In the genomic region with DNA sequence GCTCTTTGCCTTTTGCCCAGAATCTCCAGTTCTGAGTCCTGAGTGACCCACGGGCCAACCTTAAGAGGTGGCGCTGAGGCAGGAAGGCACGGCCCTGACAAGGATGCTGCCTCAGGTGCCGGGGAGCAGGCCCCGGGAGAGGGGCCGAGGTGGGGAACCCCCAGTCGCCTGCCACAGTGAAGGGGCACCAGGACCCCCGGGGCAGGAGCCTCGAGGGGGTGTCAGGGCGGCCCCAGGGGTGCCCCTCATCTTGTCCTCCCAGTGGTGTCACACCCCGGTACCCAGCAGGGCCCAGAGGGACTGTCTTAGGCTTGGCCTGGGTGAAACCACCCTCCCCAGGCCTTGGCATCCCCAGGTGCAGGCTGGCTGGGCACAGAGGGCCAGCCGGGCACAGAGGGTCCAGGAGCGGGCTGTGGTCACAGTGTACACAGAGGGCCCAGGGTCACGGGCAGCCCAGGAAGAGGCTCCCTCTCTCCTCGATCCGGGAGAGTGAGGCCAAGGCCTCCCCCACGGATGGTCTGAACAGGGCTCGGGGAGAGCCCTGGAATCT, we compare ENCODE assay signal across 1 cellular context.
TF ChIP-seq lines count a peak whose summit lies in the region.

No MANE protein-coding gene starts in this region.

TF ChIP-seq in WTC11, 78 proteins besides CTCF, POLR2A, EP300 and RAD21:
- TF ChIP-seq JAZF1 (CRISPR knock-in tag; IDR thresholded peaks at IDR 0.05) = no peak
- TF ChIP-seq NFATC4 (CRISPR knock-in tag; IDR thresholded peaks at IDR 0.05) = no peak
- TF ChIP-seq, protein P1, sequence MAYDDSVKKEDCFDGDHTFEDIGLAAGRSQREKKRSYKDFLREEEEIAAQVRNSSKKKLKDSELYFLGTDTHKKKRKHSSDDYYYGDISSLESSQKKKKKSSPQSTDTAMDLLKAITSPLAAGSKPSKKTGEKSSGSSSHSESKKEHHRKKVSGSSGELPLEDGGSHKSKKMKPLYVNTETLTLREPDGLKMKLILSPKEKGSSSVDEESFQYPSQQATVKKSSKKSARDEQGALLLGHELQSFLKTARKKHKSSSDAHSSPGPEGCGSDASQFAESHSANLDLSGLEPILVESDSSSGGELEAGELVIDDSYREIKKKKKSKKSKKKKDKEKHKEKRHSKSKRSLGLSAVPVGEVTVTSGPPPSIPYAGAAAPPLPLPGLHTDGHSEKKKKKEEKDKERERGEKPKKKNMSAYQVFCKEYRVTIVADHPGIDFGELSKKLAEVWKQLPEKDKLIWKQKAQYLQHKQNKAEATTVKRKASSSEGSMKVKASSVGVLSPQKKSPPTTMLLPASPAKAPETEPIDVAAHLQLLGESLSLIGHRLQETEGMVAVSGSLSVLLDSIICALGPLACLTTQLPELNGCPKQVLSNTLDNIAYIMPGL (CRISPR knock-in tag; IDR thresholded peaks at IDR 0.05) = no peak
- no peak for TF ChIP-seq JUN (CRISPR knock-in tag; IDR thresholded peaks at IDR 0.05)
- no peak for TF ChIP-seq FOXP4 (CRISPR knock-in tag; IDR thresholded peaks at IDR 0.05)
- no peak for TF ChIP-seq IRF1 (CRISPR knock-in tag; IDR thresholded peaks at IDR 0.05)
- TF ChIP-seq, protein P2, sequence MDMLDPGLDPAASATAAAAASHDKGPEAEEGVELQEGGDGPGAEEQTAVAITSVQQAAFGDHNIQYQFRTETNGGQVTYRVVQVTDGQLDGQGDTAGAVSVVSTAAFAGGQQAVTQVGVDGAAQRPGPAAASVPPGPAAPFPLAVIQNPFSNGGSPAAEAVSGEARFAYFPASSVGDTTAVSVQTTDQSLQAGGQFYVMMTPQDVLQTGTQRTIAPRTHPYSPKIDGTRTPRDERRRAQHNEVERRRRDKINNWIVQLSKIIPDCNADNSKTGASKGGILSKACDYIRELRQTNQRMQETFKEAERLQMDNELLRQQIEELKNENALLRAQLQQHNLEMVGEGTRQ (CRISPR knock-in tag; IDR thresholded peaks at IDR 0.05) = no peak
- no peak for TF ChIP-seq E2F4 (CRISPR knock-in tag; IDR thresholded peaks at IDR 0.05; ENCODE audit: borderline replicate concordance, low read depth)
- TF ChIP-seq, protein P3, sequence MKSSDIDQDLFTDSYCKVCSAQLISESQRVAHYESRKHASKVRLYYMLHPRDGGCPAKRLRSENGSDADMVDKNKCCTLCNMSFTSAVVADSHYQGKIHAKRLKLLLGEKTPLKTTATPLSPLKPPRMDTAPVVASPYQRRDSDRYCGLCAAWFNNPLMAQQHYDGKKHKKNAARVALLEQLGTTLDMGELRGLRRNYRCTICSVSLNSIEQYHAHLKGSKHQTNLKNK (CRISPR knock-in tag; IDR thresholded peaks at IDR 0.05) = no peak
- TF ChIP-seq RORB (CRISPR knock-in tag; IDR thresholded peaks at IDR 0.05) = no peak
- no peak for TF ChIP-seq HMGA2 (CRISPR knock-in tag; IDR thresholded peaks at IDR 0.05)
- no peak for TF ChIP-seq CREM (CRISPR knock-in tag; IDR thresholded peaks at IDR 0.05)
- no peak for TF ChIP-seq STAT6 (CRISPR knock-in tag; conservative IDR thresholded peaks at IDR 0.05; ENCODE audit: low read depth)
- no peak for TF ChIP-seq TCF7 (CRISPR knock-in tag; IDR thresholded peaks at IDR 0.05; ENCODE audit: low read depth)
- no peak for TF ChIP-seq ZBTB21 (CRISPR knock-in tag; IDR thresholded peaks at IDR 0.05; ENCODE audit: borderline replicate concordance)
- TF ChIP-seq ELF4 (CRISPR knock-in tag; IDR thresholded peaks at IDR 0.05; ENCODE audit: low read depth) = no peak
- TF ChIP-seq ZNF512 (CRISPR knock-in tag; IDR thresholded peaks at IDR 0.05; ENCODE audit: borderline replicate concordance) = no peak
- no peak for TF ChIP-seq FOXK1 (CRISPR knock-in tag; IDR thresholded peaks at IDR 0.05)
- TF ChIP-seq, protein P4, sequence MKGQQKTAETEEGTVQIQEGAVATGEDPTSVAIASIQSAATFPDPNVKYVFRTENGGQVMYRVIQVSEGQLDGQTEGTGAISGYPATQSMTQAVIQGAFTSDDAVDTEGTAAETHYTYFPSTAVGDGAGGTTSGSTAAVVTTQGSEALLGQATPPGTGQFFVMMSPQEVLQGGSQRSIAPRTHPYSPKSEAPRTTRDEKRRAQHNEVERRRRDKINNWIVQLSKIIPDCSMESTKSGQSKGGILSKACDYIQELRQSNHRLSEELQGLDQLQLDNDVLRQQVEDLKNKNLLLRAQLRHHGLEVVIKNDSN (CRISPR knock-in tag; IDR thresholded peaks at IDR 0.05) = no peak
